Comparison of ENCODE assay signal across 35 cellular contexts in the genomic region with DNA sequence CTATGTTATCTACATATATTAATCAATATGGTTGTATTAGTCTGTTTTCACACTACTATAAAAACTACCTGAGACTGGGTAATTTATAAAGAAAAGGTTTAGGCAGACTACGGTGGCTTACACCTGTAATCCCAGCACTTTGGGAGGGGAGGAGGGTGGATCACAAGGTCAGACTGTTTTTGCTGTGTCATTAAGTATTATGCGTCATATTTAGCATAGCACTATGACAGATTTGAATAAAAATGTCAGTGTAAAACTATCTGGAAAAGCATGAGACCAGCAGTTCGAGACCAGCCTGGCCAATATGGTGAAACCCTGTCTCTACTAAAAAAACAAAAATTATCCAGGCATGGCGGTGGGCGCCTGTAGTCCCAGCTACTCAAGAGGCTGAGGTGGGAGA.
"Had no signal": no experiment of that assay in that cellular context is flagged by ENCODE, and none has a peak within 500 bp of the region (broad histone marks: within the 10 kb centered on the region; RNA-seq: fewer than 3 reads in every experiment).

No MANE protein-coding gene starts in this region.

- H3K4me3 ChIP-seq: MG63 had no signal

- H3K9me3 ChIP-seq: MG63 had no signal

- H3K27me3 ChIP-seq: MG63 had no signal

- DNase-seq: Karpas-422, Kasumi-1, MG63, MM.1S, MV-4-11, NCI-H1048, NCI-H1092, NCI-H1092 treated with DMSO at 0.1 percent for 48 hours, NCI-H1105, NCI-H1105 treated with DMSO at 0.1 percent for 48 hours, NCI-H1417, NCI-H1417 treated with DMSO at 0.1 percent for 48 hours, NCI-H1436, NCI-H1436 treated with DMSO at 0.1 percent for 48 hours, NCI-H146, NCI-H1694, NCI-H1694 treated with DMSO at 0.1 percent for 48 hours, NCI-H187, NCI-H187 treated with DMSO at 0.1 percent for 48 hours, NCI-H1930, NCI-H2029, NCI-H2029 treated with DMSO at 0.1 percent for 48 hours, NCI-H2081, NCI-H2081 treated with DMSO at 0.1 percent for 48 hours, NCI-H2107, NCI-H2171, NCI-H2171 treated with DMSO at 0.1 percent for 48 hours, NCI-H2227 treated with DMSO at 0.1 percent for 48 hours, NCI-H226, NCI-H345, NCI-H446, NCI-H446 treated with DMSO at 0.1 percent for 48 hours, NCI-H510A, NCI-H510A treated with DMSO at 0.1 percent for 48 hours, NCI-H524 had no signal

- H3K36me3 ChIP-seq: MG63 had no signal
